ENCODE assay signal across 20 cellular contexts in the genomic region with DNA sequence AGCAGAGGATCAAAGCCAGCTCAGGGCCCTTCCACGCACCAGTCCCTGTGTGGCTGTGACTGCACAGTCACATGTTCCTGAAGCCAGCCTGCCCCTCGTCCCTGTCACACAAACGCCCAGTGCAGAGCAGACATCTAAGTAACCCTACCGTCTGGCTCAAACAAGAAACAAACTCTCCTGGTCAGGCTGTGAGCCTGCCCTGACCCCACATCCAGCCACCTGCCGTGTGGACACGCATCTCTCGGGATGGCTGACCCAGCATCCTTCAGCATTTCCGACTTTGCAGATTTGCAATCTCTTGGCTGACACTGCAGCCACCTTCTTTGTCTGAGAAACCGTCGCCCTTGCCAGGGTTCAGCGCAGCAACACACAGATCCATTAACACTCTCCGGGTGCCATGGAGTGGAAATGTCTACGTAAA.
"Had no signal": no experiment of that assay in that cellular context is flagged by ENCODE, and none has a peak within 500 bp of the region (broad histone marks: within the 10 kb centered on the region; RNA-seq: fewer than 3 reads in every experiment).

No MANE protein-coding gene starts in this region.

- H3K27ac Mint-ChIP-seq: activated CD8-positive, alpha-beta T cell treated with anti-CD3 and anti-CD28 coated beads for 36 hours; memory B cell; stimulated activated naive CD8-positive, alpha-beta T cell treated with anti-CD3 and anti-CD28 coated beads, Interleukin-15, Interleukin-2, amounts not matched to agents 100 ng/mL and 50 ng/mL, for 24 hours; T-cell had no signal

- H3K27me3 ChIP-seq: cardiac muscle cell, gastrocnemius medialis, hepatocyte, testis, upper lobe of right lung had no signal

- H3K4me3 Mint-ChIP-seq: activated CD8-positive, alpha-beta T cell treated with anti-CD3 and anti-CD28 coated beads for 36 hours; memory B cell; stimulated activated naive CD8-positive, alpha-beta T cell treated with anti-CD3 and anti-CD28 coated beads, Interleukin-15, Interleukin-2, amounts not matched to agents 100 ng/mL and 50 ng/mL, for 24 hours; T-cell had no signal

- H3K9me3 ChIP-seq: gastrocnemius medialis, testis, upper lobe of right lung had no signal

- H3K27ac ChIP-seq: cardiac muscle cell, epithelial cell of prostate, gastrocnemius medialis, hepatocyte, SK-N-MC, testis, upper lobe of right lung, VCaP had no signal

- ATAC-seq: activated CD8-positive, alpha-beta T cell treated with anti-CD3 and anti-CD28 coated beads for 36 hours; gastrocnemius medialis; sciatic nerve; T-cell; upper lobe of right lung had no signal

- H3K4me3 ChIP-seq: cardiac muscle cell, gastrocnemius medialis, hepatocyte, SK-N-MC, testis, upper lobe of right lung had no signal

- H3K27me3 Mint-ChIP-seq: stimulated activated naive CD8-positive, alpha-beta T cell treated with anti-CD3 and anti-CD28 coated beads, Interleukin-15, Interleukin-2, amounts not matched to agents 100 ng/mL and 50 ng/mL, for 24 hours had no signal

- H3K36me3 Mint-ChIP-seq: T-cell had no signal

- H3K79me2 ChIP-seq: hepatocyte had no signal

- FAIRE-seq: colon had no signal

- H3K36me3 ChIP-seq: cardiac muscle cell, gastrocnemius medialis, upper lobe of right lung had no signal

- H2AFZ ChIP-seq: hepatocyte had no signal

- DNase-seq: activated CD8-positive, alpha-beta memory T cell treated with anti-CD3 and anti-CD28 coated beads, Interleukin-2, amount 50 U/mL, for 48 hours; activated CD8-positive, alpha-beta T cell treated with anti-CD3 and anti-CD28 coated beads for 36 hours; aorta; effector CD4-positive, alpha-beta T cell; gastrocnemius medialis; stimulated activated CD4-positive, alpha-beta T cell treated with anti-CD3 and anti-CD28 coated beads, Interleukin-4, amount 100 ng/mL, for 1 hour; stimulated activated CD8-positive, alpha-beta memory T cell treated with anti-CD3 and anti-CD28 coated beads, Interleukin-4, amount 100 ng/mL, for 48 hours; T-cell; T1000; testis; upper lobe of right lung had no signal

- H3K4me2 ChIP-seq: hepatocyte had no signal

- H3K4me1 Mint-ChIP-seq: memory B cell had no signal

- H3K4me1 ChIP-seq: gastrocnemius medialis, testis, upper lobe of right lung had no signal
